6 cellular contexts compared by ENCODE assay signal in genomic region chr3:94044100-94044936, GRCh38. TPM values are rescaled to one million over a fixed set of nuclear protein-coding genes. Genes with fewer than 3 reads are reported as not detected.
"Had no signal": no experiment of that assay in that cellular context is flagged by ENCODE, and none has a peak within 500 bp of the region (broad histone marks: within the 10 kb centered on the region; RNA-seq: fewer than 3 reads in every experiment).

No MANE protein-coding gene starts in this region.

RNA-seq across cellular contexts. Expression of gene STX19, which starts 15.9 kb away (rescaled TPM):
- total RNA-seq: GM23248, H4, H7, HepG2, HFFc6, HT1080 had no signal
- polyA plus RNA-seq: GM23248, HepG2 had no signal
